ENCODE assay signal across 1 cellular context in genomic region chr3:38628835-38629234, GRCh38.
TF ChIP-seq lines count a peak whose summit lies in the region.

No MANE protein-coding gene starts in this region.

TF ChIP-seq in H1, 55 proteins besides CTCF, POLR2A, EP300 and RAD21:
- TF ChIP-seq RBBP5 (IDR thresholded peaks at IDR 0.05; ENCODE audit: borderline replicate concordance, low read depth, low read length) (no peak), JUN (IDR thresholded peaks at IDR 0.05; ENCODE audit: low read depth, low read length) (no peak), HDAC6 (IDR thresholded peaks at IDR 0.05; ENCODE audit: low read depth, low read length) (no peak), SIX5 (IDR thresholded peaks at IDR 0.05; ENCODE audit: low read depth, low read length) (no peak), KDM5A (IDR thresholded peaks at IDR 0.05; ENCODE audit: low read length) (no peak), CTBP2 (IDR thresholded peaks at IDR 0.05; ENCODE audit: borderline replicate concordance, insufficient read depth, insufficient read length, low read length) (no peak), SIN3A (conservative IDR thresholded peaks at IDR 0.05 in 1 of 2, IDR thresholded peaks at IDR 0.05 in 1 of 2; ENCODE audit: low read depth in 1 of 2, low read length in 2 of 2) (no peak), SP4 (IDR thresholded peaks at IDR 0.05; ENCODE audit: low read length) (no peak), MAFK (IDR thresholded peaks at IDR 0.05; ENCODE audit: low read depth, low read length) (no peak), YY1 (IDR thresholded peaks at IDR 0.05; ENCODE audit: low read depth, low read length) (no peak), ATF3 (IDR thresholded peaks at IDR 0.05; ENCODE audit: insufficient read depth, low read depth, low read length) (no peak), NANOG (IDR thresholded peaks at IDR 0.05; ENCODE audit: insufficient read depth, low read depth, low read length, poor library complexity, severe bottlenecking) (no peak), SUZ12 (IDR thresholded peaks at IDR 0.05; ENCODE audit: low read length) (no peak), BACH1 (IDR thresholded peaks at IDR 0.05; ENCODE audit: low read length) (no peak), USF2 (IDR thresholded peaks at IDR 0.05; ENCODE audit: low read length) (no peak), E2F6 (IDR thresholded peaks at IDR 0.05) (no peak), RNF2 (IDR thresholded peaks at IDR 0.05; ENCODE audit: borderline replicate concordance, low read depth, low read length, missing control alignments, poor library complexity, severe bottlenecking) (no peak), GTF2F1 (IDR thresholded peaks at IDR 0.05; ENCODE audit: borderline replicate concordance, low read depth, low read length) (no peak), TCF12 (IDR thresholded peaks at IDR 0.05; ENCODE audit: low read depth, low read length) (no peak)
